8 cellular contexts compared by ENCODE assay signal in genomic region chrX:46628406-46629371, GRCh38. TPM values are rescaled to one million over a fixed set of nuclear protein-coding genes. Genes with fewer than 3 reads are reported as not detected.
A peak's percentile ranks its signal among the peaks of the same experiment; 100 is the strongest.
DNase-seq lines count a peak whose midpoint lies in the region; ATAC-seq and TF ChIP-seq lines count a peak whose summit lies in the region.

No MANE protein-coding gene starts in this region.

- TF ChIP-seq CTCF in fibroblast of villous mesenchyme (IDR thresholded peaks at IDR 0.05; ENCODE audit: insufficient read depth, low read depth, low read length): no peak

- DNase-seq in activated T-cell treated with anti-CD3 and anti-CD28 coated beads, Interleukin-2, amount 50 U/mL, for 4 hours: no peak
- DNase-seq in activated T-cell treated with anti-CD3 and anti-CD28 coated beads, Interleukin-2, amount 50 U/mL, for 1 hour: no peak
- DNase-seq in NOMO-1 treated with dmso at 0.1 percent for 144 hours (lab: John Stamatoyannopoulos, UW; ENCODE audit: unreplicated experiment) (peak; percentile 67), fibroblast of villous mesenchyme (ENCODE audit: low read depth) (peak; percentile 60), stromal cell of bone marrow (ENCODE audit: low read depth) (peak; percentile 58), NCI-H1048 (lab: John Stamatoyannopoulos, UW) (no peak), hippocampal formation (lab: John Stamatoyannopoulos, UW) (no peak)

- no peak overlapping the region for H3K4me3 ChIP-seq in fibroblast of villous mesenchyme (ENCODE audit: low read depth, low read length)

- H3K4me1 Mint-ChIP-seq in activated T-cell treated with anti-CD3 and anti-CD28 coated beads, Interleukin-2, amount 50 U/mL, for 4 hours (ENCODE audit: low read depth): peaks cover 29% of the 10 kb centered on the region

- H3K4me3 Mint-ChIP-seq in activated T-cell treated with anti-CD3 and anti-CD28 coated beads, Interleukin-2, amount 50 U/mL, for 4 hours: no peak overlapping the region

- H3K27me3 Mint-ChIP-seq in activated T-cell treated with anti-CD3 and anti-CD28 coated beads, Interleukin-2, amount 50 U/mL, for 4 hours (ENCODE audit: low read depth): no peaks in the 10 kb centered on the region

- peak; percentile 72 to 74 for ATAC-seq in activated T-cell treated with anti-CD3 and anti-CD28 coated beads, Interleukin-2, amount 50 U/mL, for 4 hours
- ATAC-seq in HG02610 (IDR thresholded peaks at IDR 0.05; ENCODE audit: unreplicated experiment): peak; percentile 92

- peaks cover 8% of the 10 kb centered on the region for H3K36me3 Mint-ChIP-seq in activated T-cell treated with anti-CD3 and anti-CD28 coated beads, Interleukin-2, amount 50 U/mL, for 4 hours (ENCODE audit: insufficient read depth)

- no peaks in the 10 kb centered on the region for H3K9me3 Mint-ChIP-seq in activated T-cell treated with anti-CD3 and anti-CD28 coated beads, Interleukin-2, amount 50 U/mL, for 4 hours

RNA-seq across cellular contexts. Expression of gene CHST7, which starts 55.1 kb away (rescaled TPM):
- 10 to 100 TPM in 1 of 3 donors, 1 to 10 TPM in 2; 8.3 to 10.4 (median 9.6) TPM for total RNA-seq in activated T-cell treated with anti-CD3 and anti-CD28 coated beads, Interleukin-2, amount 50 U/mL, for 4 hours
- total RNA-seq in fibroblast of villous mesenchyme: 10.0 and 13.8 TPM in 2 replicates

Comparison
In these comparisons a context has a peak if more than half of its experiments do, and no peak if none do; other contexts are left out.
1. DNase-seq: peak in NOMO-1 treated with dmso at 0.1 percent for 144 hours (single experiment), fibroblast of villous mesenchyme (single experiment) and stromal cell of bone marrow (single experiment); none in activated T-cell treated with anti-CD3 and anti-CD28 coated beads, Interleukin-2, amount 50 U/mL, for 4 hours (single experiment), activated T-cell treated with anti-CD3 and anti-CD28 coated beads, Interleukin-2, amount 50 U/mL, for 1 hour (single experiment), NCI-H1048 (single experiment) and hippocampal formation (0 of 2).